Comparison of ENCODE assay signal across 28 cellular contexts in the genomic region with DNA sequence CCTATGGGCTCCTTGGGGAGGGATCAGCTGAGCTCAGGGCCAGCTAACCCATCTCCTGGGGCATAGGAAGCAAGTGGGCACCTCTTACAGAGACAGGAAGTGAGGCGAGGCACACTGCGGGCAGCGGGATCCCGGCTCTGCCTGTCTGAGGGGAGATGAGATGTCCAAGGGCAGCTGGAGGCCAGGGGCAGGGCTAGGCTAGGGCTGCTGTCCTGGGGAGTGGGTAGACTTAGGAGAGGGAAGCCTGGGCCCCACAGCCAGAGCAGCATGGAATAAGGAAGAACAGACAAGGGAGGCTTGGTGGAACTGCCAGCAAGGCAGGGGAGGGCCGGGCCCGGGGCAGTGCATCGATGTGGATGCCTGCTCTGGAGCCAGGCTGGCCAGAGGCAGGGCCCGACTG.
DNase-seq lines count a peak whose midpoint lies in the region; ATAC-seq, FAIRE-seq and TF ChIP-seq lines count a peak whose summit lies in the region.
"Had no signal": no experiment of that assay in that cellular context is flagged by ENCODE, and none has a peak within 500 bp of the region (broad histone marks: within the 10 kb centered on the region; RNA-seq: fewer than 3 reads in every experiment).

No MANE protein-coding gene starts in this region.

- TF ChIP-seq POLR2A in GM12891 (IDR thresholded peaks at IDR 0.05; ENCODE audit: low read depth, low read length) (no peak), spleen (IDR thresholded peaks at IDR 0.05) (no peak), esophagus muscularis mucosa (IDR thresholded peaks at IDR 0.05; ENCODE audit: low read depth) (no peak)

- no peaks in the 10 kb centered on the region for H3K27me3 Mint-ChIP-seq in activated naive CD4-positive, alpha-beta T cell treated with anti-CD3 and anti-CD28 coated beads, Interleukin-2, amount 10 ng/mL, durations not matched to agents 7 days and 5 days
- no peaks in the 10 kb centered on the region for H3K27me3 Mint-ChIP-seq in activated naive CD4-positive, alpha-beta T cell treated with anti-CD3 and anti-CD28 coated beads for 36 hours (ENCODE audit: low read depth)
- H3K27me3 Mint-ChIP-seq: activated CD4-positive, alpha-beta memory T cell treated with anti-CD3 and anti-CD28 coated beads for 36 hours; naive B cell; stimulated activated memory B cell treated with anti-CD40 and anti-IgM and Interleukin-4, amounts not matched to agents 10 μg/mL and 1 μg/mL and 100 μg/mL, for 72 hours had no signal

- ATAC-seq in left lobe of liver, result no peak
- no peak for ATAC-seq in GM19455 (IDR thresholded peaks at IDR 0.05; ENCODE audit: unreplicated experiment)
- no peak for ATAC-seq in GM21423 (IDR thresholded peaks at IDR 0.05; ENCODE audit: unreplicated experiment)
- ATAC-seq: activated CD4-positive, CD25-positive, alpha-beta regulatory T cell treated with anti-CD3 and anti-CD28 coated beads, Interleukin-2, amount 50 U/mL, for 24 hours; CD8-positive, alpha-beta T cell; left lung; stimulated activated memory B cell treated with anti-CD40 and anti-IgM and Interleukin-4, amounts not matched to agents 10 μg/mL and 1 μg/mL and 100 μg/mL, for 72 hours; upper lobe of right lung had no signal

- no peak for DNase-seq in activated naive CD4-positive, alpha-beta T cell treated with anti-CD3 and anti-CD28 coated beads, Interleukin-2, amount 10 ng/mL, durations not matched to agents 7 days and 5 days
- DNase-seq in activated naive CD4-positive, alpha-beta T cell treated with anti-CD3 and anti-CD28 coated beads for 36 hours, result no peak
- peak; percentile 12 for DNase-seq in GM12891 (ENCODE audit: insufficient read length, low spot score)
- DNase-seq in left lobe of liver (ENCODE audit: low spot score), result peak; percentile 26
- peak; percentile 48 for DNase-seq in spleen
- no peak for DNase-seq in esophagus muscularis mucosa (ENCODE audit: extremely low spot score)
- DNase-seq: effector CD8-positive, alpha-beta T cell; immature natural killer cell; naive B cell; NCI-H146; NCI-H446; NCI-H748 treated with DMSO at 0.1 percent for 48 hours; SHP77 treated with DMSO at 0.1 percent for 48 hours had no signal

- intact Hi-C loops in activated naive CD4-positive, alpha-beta T cell treated with anti-CD3 and anti-CD28 coated beads for 36 hours (cut with micrococcal nuclease), result no loop called here
- intact Hi-C loops in spleen (cut with DNase I; ENCODE audit: low total_unique reads), result no loop called here
- intact Hi-C loops in esophagus muscularis mucosa (cut with DNase I), result no loop called here

- H3K4me3 ChIP-seq in spleen (no peak overlapping the region), esophagus muscularis mucosa (no peak overlapping the region)
- H3K4me3 ChIP-seq: cardiac muscle cell, coronary artery, left lung, suprapubic skin, upper lobe of right lung had no signal

- H3K36me3 ChIP-seq in spleen (peaks cover 0 to 84% (median 19%) of the 10 kb centered on the region in 6 donors), esophagus muscularis mucosa (peaks cover 0 to 49% (median 27%) of the 10 kb centered on the region in 4 donors)
- H3K36me3 ChIP-seq: cardiac muscle cell, upper lobe of right lung had no signal

- H3K27ac Mint-ChIP-seq in activated naive CD4-positive, alpha-beta T cell treated with anti-CD3 and anti-CD28 coated beads, Interleukin-2, amount 10 ng/mL, durations not matched to agents 7 days and 5 days, result peak overlapping the region; percentile 70
- no peak overlapping the region for H3K27ac Mint-ChIP-seq in activated naive CD4-positive, alpha-beta T cell treated with anti-CD3 and anti-CD28 coated beads for 36 hours
- H3K27ac Mint-ChIP-seq: activated CD4-positive, alpha-beta memory T cell treated with anti-CD3 and anti-CD28 coated beads for 36 hours; activated T-helper 1 cell treated with anti-CD3 and anti-CD28 coated beads, Interleukin-12 subunit alpha, Interleukin-12 subunit beta, Interleukin-2, Interleukin-4 antibody, amounts not matched to agents 30 ng/mL and 10 ng/mL and 1 ng/mL, durations not matched to agents 14 hours and 24 hours and 36 hours; CD8-positive, alpha-beta T cell; immature natural killer cell; mesothelial cell of epicardium; stimulated activated memory B cell treated with anti-CD40 and anti-IgM and Interleukin-4, amounts not matched to agents 10 μg/mL and 1 μg/mL and 100 μg/mL, for 72 hours had no signal

- WGBS in spleen, 5 donors, result 85 to 94% (median 86%) methylated on average over 7 to 8 of the region's 8 CpGs
- WGBS in esophagus muscularis mucosa, result no CpG with 5 or more reads among the region's 8 CpGs

- CTCF ChIA-PET in activated naive CD4-positive, alpha-beta T cell treated with anti-CD3 and anti-CD28 coated beads, Interleukin-2, amount 10 ng/mL, durations not matched to agents 7 days and 5 days (lab: Charles Lee), result interaction anchor here (3.4 kb wide), 1 partner anchor 128 kb away, joined by 20 read pairs; no protein-coding TSS in a partner anchor
- CTCF ChIA-PET in activated naive CD4-positive, alpha-beta T cell treated with anti-CD3 and anti-CD28 coated beads for 36 hours (lab: Charles Lee), result interaction anchor here (0.6 to 2.4 kb wide), 3 partner anchors 29 to 301 kb away, joined by 3 to 15 read pairs (median 3); no protein-coding TSS in a partner anchor

- FAIRE-seq in GM12891 (lab: Jason Lieb, UNC), result no peak
- FAIRE-seq: A204.1, astrocyte had no signal

- H3K9me3 ChIP-seq in spleen (no peaks in the 10 kb centered on the region), esophagus muscularis mucosa (no peaks in the 10 kb centered on the region)
- H3K9me3 ChIP-seq: left lung, suprapubic skin, upper lobe of right lung had no signal

- peaks cover 24% of the 10 kb centered on the region for H3K4me1 Mint-ChIP-seq in activated naive CD4-positive, alpha-beta T cell treated with anti-CD3 and anti-CD28 coated beads, Interleukin-2, amount 10 ng/mL, durations not matched to agents 7 days and 5 days
- H3K4me1 Mint-ChIP-seq in activated naive CD4-positive, alpha-beta T cell treated with anti-CD3 and anti-CD28 coated beads for 36 hours (ENCODE audit: low read depth), result peaks cover 33% of the 10 kb centered on the region
- H3K4me1 Mint-ChIP-seq: mesothelial cell of epicardium; stimulated activated memory B cell treated with anti-CD40 and anti-IgM and Interleukin-4, amounts not matched to agents 10 μg/mL and 1 μg/mL and 100 μg/mL, for 72 hours had no signal

- H3K36me3 Mint-ChIP-seq in activated naive CD4-positive, alpha-beta T cell treated with anti-CD3 and anti-CD28 coated beads, Interleukin-2, amount 10 ng/mL, durations not matched to agents 7 days and 5 days, result no peaks in the 10 kb centered on the region
- H3K36me3 Mint-ChIP-seq in activated naive CD4-positive, alpha-beta T cell treated with anti-CD3 and anti-CD28 coated beads for 36 hours (ENCODE audit: low read depth), result no peaks in the 10 kb centered on the region
- H3K36me3 Mint-ChIP-seq: activated CD4-positive, alpha-beta memory T cell treated with anti-CD3 and anti-CD28 coated beads for 36 hours had no signal

- no peaks in the 10 kb centered on the region for H3K9me3 Mint-ChIP-seq in activated naive CD4-positive, alpha-beta T cell treated with anti-CD3 and anti-CD28 coated beads, Interleukin-2, amount 10 ng/mL, durations not matched to agents 7 days and 5 days
- no peaks in the 10 kb centered on the region for H3K9me3 Mint-ChIP-seq in activated naive CD4-positive, alpha-beta T cell treated with anti-CD3 and anti-CD28 coated beads for 36 hours
- H3K9me3 Mint-ChIP-seq: activated CD4-positive, alpha-beta memory T cell treated with anti-CD3 and anti-CD28 coated beads for 36 hours; activated T-helper 1 cell treated with anti-CD3 and anti-CD28 coated beads, Interleukin-12 subunit alpha, Interleukin-12 subunit beta, Interleukin-2, Interleukin-4 antibody, amounts not matched to agents 30 ng/mL and 10 ng/mL and 1 ng/mL, durations not matched to agents 14 hours and 24 hours and 36 hours; CD8-positive, alpha-beta T cell; immature natural killer cell; stimulated activated memory B cell treated with anti-CD40 and anti-IgM and Interleukin-4, amounts not matched to agents 10 μg/mL and 1 μg/mL and 100 μg/mL, for 72 hours had no signal

- no peak overlapping the region for H3K27ac ChIP-seq in spleen
- no peak overlapping the region for H3K27ac ChIP-seq in esophagus muscularis mucosa (replicated peaks in 1 of 4)
- H3K27ac ChIP-seq: cardiac muscle cell, coronary artery, left lung, suprapubic skin, upper lobe of right lung had no signal

- no peak for TF ChIP-seq EP300 in esophagus muscularis mucosa (IDR thresholded peaks at IDR 0.05)

- H3K4me1 ChIP-seq in spleen (no peaks in the 10 kb centered on the region), esophagus muscularis mucosa (no peaks in the 10 kb centered on the region)
- H3K4me1 ChIP-seq: left lung, suprapubic skin, upper lobe of right lung had no signal

- no peak overlapping the region for H3K4me3 Mint-ChIP-seq in activated naive CD4-positive, alpha-beta T cell treated with anti-CD3 and anti-CD28 coated beads, Interleukin-2, amount 10 ng/mL, durations not matched to agents 7 days and 5 days
- H3K4me3 Mint-ChIP-seq in activated naive CD4-positive, alpha-beta T cell treated with anti-CD3 and anti-CD28 coated beads for 36 hours, result no peak overlapping the region
- H3K4me3 Mint-ChIP-seq: activated CD4-positive, alpha-beta memory T cell treated with anti-CD3 and anti-CD28 coated beads for 36 hours; activated T-helper 1 cell treated with anti-CD3 and anti-CD28 coated beads, Interleukin-12 subunit alpha, Interleukin-12 subunit beta, Interleukin-2, Interleukin-4 antibody, amounts not matched to agents 30 ng/mL and 10 ng/mL and 1 ng/mL, durations not matched to agents 14 hours and 24 hours and 36 hours; CD8-positive, alpha-beta T cell; immature natural killer cell; mesothelial cell of epicardium; naive B cell; stimulated activated memory B cell treated with anti-CD40 and anti-IgM and Interleukin-4, amounts not matched to agents 10 μg/mL and 1 μg/mL and 100 μg/mL, for 72 hours had no signal

- H3K27me3 ChIP-seq in spleen (replicated peaks in 1 of 7) (no peaks in the 10 kb centered on the region), esophagus muscularis mucosa (no peaks in the 10 kb centered on the region)
- H3K27me3 ChIP-seq: cardiac muscle cell, left lung, suprapubic skin, upper lobe of right lung had no signal

- no peak for TF ChIP-seq CTCF in spleen (IDR thresholded peaks at IDR 0.05 in 8 of 11, conservative IDR thresholded peaks at IDR 0.05 in 3 of 11)
- no peak for TF ChIP-seq CTCF in esophagus muscularis mucosa (IDR thresholded peaks at IDR 0.05)

TF ChIP-seq in GM12891, 5 proteins besides CTCF, POLR2A, EP300 and RAD21:
- no peak for TF ChIP-seq PAX5 (IDR thresholded peaks at IDR 0.05; ENCODE audit: insufficient read depth, low read length, severe bottlenecking)
- TF ChIP-seq SPI1 (IDR thresholded peaks at IDR 0.05; ENCODE audit: low read depth, low read length), result no peak
- no peak for TF ChIP-seq POLR2AphosphoS5 (IDR thresholded peaks at IDR 0.05; ENCODE audit: low read depth, low read length)
- TF ChIP-seq TAF1 (IDR thresholded peaks at IDR 0.05; ENCODE audit: low read depth, low read length), result no peak
- TF ChIP-seq POU2F2 (IDR thresholded peaks at IDR 0.05; ENCODE audit: low read depth, low read length), result no peak

Comparison
In these comparisons a context has a peak if more than half of its experiments do, and no peak if none do; other contexts are left out.
1. DNase-seq: peak in GM12891 (single experiment), left lobe of liver (single experiment) and spleen (single experiment); none in activated naive CD4-positive, alpha-beta T cell treated with anti-CD3 and anti-CD28 coated beads, Interleukin-2, amount 10 ng/mL, durations not matched to agents 7 days and 5 days (single experiment), activated naive CD4-positive, alpha-beta T cell treated with anti-CD3 and anti-CD28 coated beads for 36 hours (single experiment) and esophagus muscularis mucosa (single experiment).